ENCODE assay signal across 23 cellular contexts in the genomic region with DNA sequence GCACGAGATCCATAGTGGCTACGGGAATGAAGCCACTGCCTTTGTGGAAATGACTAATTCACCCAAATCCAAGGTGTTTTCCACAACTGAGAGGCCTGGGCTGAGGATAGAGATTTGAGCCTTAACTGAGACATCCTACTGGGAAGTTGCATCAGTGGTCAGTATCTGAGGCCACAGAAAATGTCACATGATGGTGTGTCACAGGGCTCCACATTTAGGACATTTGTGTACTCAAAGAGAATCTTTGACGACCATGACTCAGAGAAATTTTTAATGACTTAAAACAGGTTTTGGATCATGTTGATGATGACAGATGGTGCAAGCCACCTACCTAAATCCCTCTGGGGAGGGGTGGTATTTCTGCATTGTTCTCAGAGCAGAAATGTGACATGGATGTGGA.
"Had no signal": no experiment of that assay in that cellular context is flagged by ENCODE, and none has a peak within 500 bp of the region (broad histone marks: within the 10 kb centered on the region; RNA-seq: fewer than 3 reads in every experiment).

No MANE protein-coding gene starts in this region.

- H3K27me3 Mint-ChIP-seq: activated CD8-positive, alpha-beta T cell treated with anti-CD3 and anti-CD28 coated beads for 36 hours; activated T-helper 17 cell treated with anti-CD3 and anti-CD28 coated beads, Interleukin-2, amount 50 U/mL, for 72 hours; natural killer cell treated with Interleukin-12 subunit alpha and Interleukin-12 subunit beta and Interleukin-15 and Interleukin-18, amount 100 ng/mL, for 72 hours had no signal

- H3K4me3 ChIP-seq: coronary artery, dorsolateral prefrontal cortex, gastrocnemius medialis, mucosa of descending colon, ovary, sigmoid colon, suprapubic skin, tibial artery, upper lobe of right lung had no signal

- H3K36me3 Mint-ChIP-seq: activated naive CD4-positive, alpha-beta T cell treated with anti-CD3 and anti-CD28 coated beads, Interleukin-2, amount 50 U/mL, for 72 hours; natural killer cell treated with Interleukin-12 subunit alpha and Interleukin-12 subunit beta and Interleukin-15 and Interleukin-18, amount 100 ng/mL, for 72 hours had no signal

- H3K27ac Mint-ChIP-seq: activated CD8-positive, alpha-beta T cell treated with anti-CD3 and anti-CD28 coated beads for 36 hours; activated naive CD4-positive, alpha-beta T cell treated with anti-CD3 and anti-CD28 coated beads, Interleukin-2, amount 50 U/mL, for 72 hours; activated T-helper 17 cell treated with anti-CD3 and anti-CD28 coated beads, Interleukin-2, amount 50 U/mL, for 72 hours; natural killer cell treated with Interleukin-12 subunit alpha and Interleukin-12 subunit beta and Interleukin-15 and Interleukin-18, amount 100 ng/mL, for 72 hours; progenitor cell of endocrine pancreas; WTC11 had no signal

- H3K9me3 ChIP-seq: gastrocnemius medialis, mucosa of descending colon, ovary, sigmoid colon, suprapubic skin, tibial artery, upper lobe of right lung had no signal

- ATAC-seq: activated CD8-positive, alpha-beta T cell treated with anti-CD3 and anti-CD28 coated beads for 36 hours; activated naive CD4-positive, alpha-beta T cell treated with anti-CD3 and anti-CD28 coated beads, Interleukin-2, amount 50 U/mL, for 72 hours; activated T-cell treated with anti-CD3 and anti-CD28 coated beads, Interleukin-2, amount 50 U/mL, for 4 hours; activated T-helper 17 cell treated with anti-CD3 and anti-CD28 coated beads, Interleukin-2, amount 50 U/mL, for 72 hours; gastrocnemius medialis; left cardiac atrium; left ventricle myocardium superior; mucosa of descending colon; natural killer cell treated with Interleukin-12 subunit alpha and Interleukin-12 subunit beta and Interleukin-15 and Interleukin-18, amount 100 ng/mL, for 72 hours; upper lobe of right lung; WTC11 had no signal

- H3K27ac ChIP-seq: coronary artery, gastrocnemius medialis, ovary, sigmoid colon, suprapubic skin, tibial artery, upper lobe of right lung had no signal

- H3K4me3 Mint-ChIP-seq: activated CD8-positive, alpha-beta T cell treated with anti-CD3 and anti-CD28 coated beads for 36 hours; activated T-cell treated with anti-CD3 and anti-CD28 coated beads, Interleukin-2, amount 50 U/mL, for 4 hours; activated T-helper 17 cell treated with anti-CD3 and anti-CD28 coated beads, Interleukin-2, amount 50 U/mL, for 72 hours; natural killer cell treated with Interleukin-12 subunit alpha and Interleukin-12 subunit beta and Interleukin-15 and Interleukin-18, amount 100 ng/mL, for 72 hours; WTC11 had no signal

- H3K9me3 Mint-ChIP-seq: activated CD8-positive, alpha-beta T cell treated with anti-CD3 and anti-CD28 coated beads for 36 hours; activated T-cell treated with anti-CD3 and anti-CD28 coated beads, Interleukin-2, amount 50 U/mL, for 4 hours; activated T-helper 17 cell treated with anti-CD3 and anti-CD28 coated beads, Interleukin-2, amount 50 U/mL, for 72 hours; natural killer cell treated with Interleukin-12 subunit alpha and Interleukin-12 subunit beta and Interleukin-15 and Interleukin-18, amount 100 ng/mL, for 72 hours had no signal

- DNase-seq: activated CD4-positive, alpha-beta T cell treated with anti-CD3 and anti-CD28 coated beads, Interleukin-2, amount 50 U/mL, for 1 hour; activated CD8-positive, alpha-beta T cell treated with anti-CD3 and anti-CD28 coated beads for 36 hours; activated T-cell treated with anti-CD3 and anti-CD28 coated beads, Interleukin-2, amount 50 U/mL, for 4 hours; dorsolateral prefrontal cortex; effector memory CD4-positive, alpha-beta T cell; gastrocnemius medialis; glutamatergic neuron; left cardiac atrium; left ventricle myocardium superior; mucosa of descending colon; ovary; sigmoid colon; stimulated activated naive CD4-positive, alpha-beta T cell; T-helper 2 cell; tibial artery; upper lobe of right lung had no signal

- H3K4me1 Mint-ChIP-seq: activated T-helper 17 cell treated with anti-CD3 and anti-CD28 coated beads, Interleukin-2, amount 50 U/mL, for 72 hours; WTC11 had no signal

- H3K27me3 ChIP-seq: ovary had no signal

- H3K4me1 ChIP-seq: gastrocnemius medialis, upper lobe of right lung had no signal

- H3K36me3 ChIP-seq: gastrocnemius medialis, ovary, sigmoid colon, suprapubic skin, tibial artery, upper lobe of right lung had no signal
